Comparison of ENCODE assay signal across 15 cellular contexts in genomic region chr1:175591083-175591743, GRCh38.
DNase-seq lines count a peak whose midpoint lies in the region; ATAC-seq and TF ChIP-seq lines count a peak whose summit lies in the region.
"Had no signal": no experiment of that assay in that cellular context is flagged by ENCODE, and none has a peak within 500 bp of the region (broad histone marks: within the 10 kb centered on the region; RNA-seq: fewer than 3 reads in every experiment).

No MANE protein-coding gene starts in this region.

- no peak for TF ChIP-seq CTCF in lower leg skin (IDR thresholded peaks at IDR 0.05)

- no peak overlapping the region for H4K5ac ChIP-seq in mesendoderm (ENCODE audit: low read length)

- H3K27me3 ChIP-seq in mesendoderm (ENCODE audit: insufficient read depth, low read length, poor library complexity) = no peaks in the 10 kb centered on the region
- H3K27me3 ChIP-seq: uterus had no signal

- H3K4me2 ChIP-seq in mesendoderm (ENCODE audit: low read length) = no peak overlapping the region
- H3K4me2 ChIP-seq: A549 had no signal

- no peak overlapping the region for H2BK5ac ChIP-seq in mesendoderm (ENCODE audit: low read length)

- H2BK15ac ChIP-seq in mesendoderm (replicated peaks; ENCODE audit: low read depth) = no peak overlapping the region

- H2AK5ac ChIP-seq in mesendoderm (ENCODE audit: low read length) = no peak overlapping the region

- DNase-seq in NCI-H1694 (lab: John Stamatoyannopoulos, UW) = peak; percentile 16
- DNase-seq in NCI-H1694 treated with DMSO at 0.1 percent for 48 hours (lab: John Stamatoyannopoulos, UW) = no peak
- peak; percentile 72 for DNase-seq in NCI-H2107 (lab: John Stamatoyannopoulos, UW)
- DNase-seq in OCI-M1 (lab: John Stamatoyannopoulos, UW) = peak; percentile 83
- DNase-seq in mesendoderm = peak; percentile 28
- no peak for DNase-seq in GDM1 (lab: John Stamatoyannopoulos, UW)
- no peak for DNase-seq in lower leg skin (ENCODE audit: low spot score in 2 of 2)
- DNase-seq: CD8-positive, alpha-beta T cell; NCI-H1436; stimulated activated naive CD4-positive, alpha-beta T cell; SW 1271; uterus had no signal

- no peak overlapping the region for H3K23ac ChIP-seq in mesendoderm (ENCODE audit: low read length)

- intact Hi-C loops in lower leg skin (cut with DNase I; ENCODE audit: low total_unique reads) = no loop called here

- no peak for TF ChIP-seq POLR2A in lower leg skin (IDR thresholded peaks at IDR 0.05)

- H3K9ac ChIP-seq in mesendoderm (ENCODE audit: low read length) = no peak overlapping the region

- no peak overlapping the region for H2BK120ac ChIP-seq in mesendoderm (ENCODE audit: low read depth, low read length)

- no peak overlapping the region for H3K18ac ChIP-seq in mesendoderm (ENCODE audit: low read length)

- no peaks in the 10 kb centered on the region for H3K79me1 ChIP-seq in mesendoderm (ENCODE audit: low read length)

- no CpG with 5 or more reads among the region's 1 CpG for WGBS in mesendoderm (ENCODE audit: extremely low coverage, insufficient coverage, low lambda C conversion rate)
- 33 to 47% methylated on average over 1 of the region's 1 CpG for WGBS in lower leg skin, 2 donors

- H4K8ac ChIP-seq in mesendoderm (ENCODE audit: low read depth, low read length) = no peak overlapping the region

- H3K27ac ChIP-seq in mesendoderm (ENCODE audit: low read depth, low read length) = no peak overlapping the region
- H3K27ac ChIP-seq: A549, gastroesophageal sphincter, uterus had no signal

- H3K4me3 ChIP-seq in mesendoderm (ENCODE audit: low read length) = no peak overlapping the region
- no peak overlapping the region for H3K4me3 ChIP-seq in lower leg skin (ENCODE audit: low read depth, poor library complexity, severe bottlenecking)
- H3K4me3 ChIP-seq: A549, gastroesophageal sphincter, uterus had no signal

- H3K79me2 ChIP-seq in mesendoderm (ENCODE audit: control insufficient read depth, insufficient read depth, low read length) = no peaks in the 10 kb centered on the region

- ATAC-seq in HG02840 (IDR thresholded peaks at IDR 0.05; ENCODE audit: low FRiP score, unreplicated experiment) = no peak
- ATAC-seq: A549; CD8-positive, alpha-beta T cell; gastroesophageal sphincter had no signal

- H3K4ac ChIP-seq in mesendoderm (ENCODE audit: low read depth, low read length) = no peak overlapping the region

- H3K56ac ChIP-seq in mesendoderm (ENCODE audit: low read length) = no peak overlapping the region

- H3K4me1 ChIP-seq in mesendoderm (ENCODE audit: control insufficient read depth, low read depth, low read length) = no peaks in the 10 kb centered on the region
- H3K4me1 ChIP-seq: A549, gastroesophageal sphincter, uterus had no signal

- H3K36me3 ChIP-seq in mesendoderm (ENCODE audit: control insufficient read depth, insufficient read depth, low read length) = no peaks in the 10 kb centered on the region
- H3K36me3 ChIP-seq: gastroesophageal sphincter, uterus had no signal

Comparison
In these comparisons a context has a peak if more than half of its experiments do, and no peak if none do; other contexts are left out.
1. DNase-seq: peak in NCI-H1694 (single experiment), NCI-H2107 (single experiment), OCI-M1 (single experiment) and mesendoderm (single experiment); none in NCI-H1694 treated with DMSO at 0.1 percent for 48 hours (single experiment), GDM1 (single experiment) and lower leg skin (0 of 2).